In genomic region chr4:7104366-7105031, GRCh38 we compare ENCODE assay signal across 16 cellular contexts. TPM values are rescaled to one million over a fixed set of nuclear protein-coding genes. Genes with fewer than 3 reads are reported as not detected.
DNase-seq lines count a peak whose midpoint lies in the region; ATAC-seq, FAIRE-seq and TF ChIP-seq lines count a peak whose summit lies in the region.
"Had no signal": no experiment of that assay in that cellular context is flagged by ENCODE, and none has a peak within 500 bp of the region (broad histone marks: within the 10 kb centered on the region; RNA-seq: fewer than 3 reads in every experiment).

No MANE protein-coding gene starts in this region.

- H3K4me3 ChIP-seq in K562 (no peak overlapping the region), tibial artery (no peak overlapping the region), left lung (no peak overlapping the region), colonic mucosa (no peak overlapping the region), WERI-Rb-1 (ENCODE audit: low read depth, low read length) (no peak overlapping the region)

- H2AFZ ChIP-seq in K562 (ENCODE audit: low read depth, low read length), result no peak overlapping the region

- POLR2A ChIA-PET in activated CD8-positive, alpha-beta T cell treated with anti-CD3 and anti-CD28 coated beads, Interleukin-2, amount 10 ng/mL, durations not matched to agents 7 days and 5 days (lab: Charles Lee), result no interaction called here
- POLR2A ChIA-PET in activated CD8-positive, alpha-beta T cell treated with anti-CD3 and anti-CD28 coated beads for 36 hours (lab: Charles Lee), result interaction anchor here (1.1 to 1.4 kb wide), 2 partner anchors 35 to 37 kb away, joined by 3 to 4 read pairs; partner anchors contain the start of gene GRPEL1
- POLR2A ChIA-PET in K562 (lab: Yijun Ruan, JAX), result interaction anchor here (0.5 to 1.4 kb wide), 6 partner anchors 8 to 588 kb away, joined by 3 to 4 read pairs (median 3); no protein-coding TSS in a partner anchor

- peaks cover 3% of the 10 kb centered on the region for H3K9me1 ChIP-seq in K562 (ENCODE audit: control insufficient read depth, insufficient read depth, low read length)

- H3K9ac ChIP-seq in K562 (ENCODE audit: insufficient read depth in 1 of 2, low read depth in 2 of 2, low read length in 2 of 2) (no peak overlapping the region), colonic mucosa (ENCODE audit: low read depth in 2 of 2, low read length in 2 of 2) (peak overlapping the region in 1 of 2 donors; percentile 90)

- H3K27me3 Mint-ChIP-seq in activated CD8-positive, alpha-beta T cell treated with anti-CD3 and anti-CD28 coated beads, Interleukin-2, amount 10 ng/mL, durations not matched to agents 7 days and 5 days (ENCODE audit: low read depth), result peaks cover 7% of the 10 kb centered on the region
- no peaks in the 10 kb centered on the region for H3K27me3 Mint-ChIP-seq in activated CD8-positive, alpha-beta T cell treated with anti-CD3 and anti-CD28 coated beads for 36 hours

- H3K27me3 ChIP-seq in K562 (ENCODE audit: control insufficient read depth in 2 of 2, insufficient read depth in 2 of 2, low read length in 2 of 2), result peaks cover 18 to 49% of the 10 kb centered on the region in 2 experiments
- H3K27me3 ChIP-seq in tibial artery, result no peaks in the 10 kb centered on the region
- H3K27me3 ChIP-seq in left lung, result no peaks in the 10 kb centered on the region
- no peaks in the 10 kb centered on the region for H3K27me3 ChIP-seq in colonic mucosa
- H3K27me3 ChIP-seq in WERI-Rb-1 (ENCODE audit: insufficient read depth, low read depth, severe bottlenecking), result no peaks in the 10 kb centered on the region

- FAIRE-seq in K562 (lab: Jason Lieb, UNC), result no peak
- FAIRE-seq: D721Med had no signal

- H3K9me3 Mint-ChIP-seq in activated CD8-positive, alpha-beta T cell treated with anti-CD3 and anti-CD28 coated beads, Interleukin-2, amount 10 ng/mL, durations not matched to agents 7 days and 5 days (ENCODE audit: insufficient read depth), result no peaks in the 10 kb centered on the region
- H3K9me3 Mint-ChIP-seq in activated CD8-positive, alpha-beta T cell treated with anti-CD3 and anti-CD28 coated beads for 36 hours, result no peaks in the 10 kb centered on the region

- H3K4me1 ChIP-seq in K562 (replicated peaks in 1 of 2; ENCODE audit: control insufficient read depth in 2 of 2, insufficient read depth in 2 of 2, low read length in 2 of 2), result peaks cover 17 to 30% of the 10 kb centered on the region in 2 experiments
- peaks cover 0 to 33% (median 22%) of the 10 kb centered on the region in 4 donors for H3K4me1 ChIP-seq in tibial artery
- peaks cover 3 to 20% of the 10 kb centered on the region in 2 donors for H3K4me1 ChIP-seq in left lung
- H3K4me1 ChIP-seq in colonic mucosa, result peaks cover 3% of the 10 kb centered on the region

- no peaks in the 10 kb centered on the region for H3K36me3 ChIP-seq in K562 (ENCODE audit: control insufficient read depth, insufficient read depth, low read length)
- H3K36me3 ChIP-seq in tibial artery, result no peaks in the 10 kb centered on the region
- H3K36me3 ChIP-seq in left lung, result no peaks in the 10 kb centered on the region
- no peaks in the 10 kb centered on the region for H3K36me3 ChIP-seq in colonic mucosa
- H3K36me3 ChIP-seq in WERI-Rb-1, result no peaks in the 10 kb centered on the region
- H3K36me3 ChIP-seq: SJCRH30 had no signal

- no peak for DNase-seq in activated CD8-positive, alpha-beta T cell treated with anti-CD3 and anti-CD28 coated beads, Interleukin-2, amount 10 ng/mL, durations not matched to agents 7 days and 5 days
- DNase-seq in activated CD8-positive, alpha-beta T cell treated with anti-CD3 and anti-CD28 coated beads for 36 hours, result no peak
- no peak for DNase-seq in K562 (ENCODE audit: extremely low read depth in 1 of 4, low spot score in 3 of 4)
- peak; percentile 74 for DNase-seq in mesenteric fat pad (ENCODE audit: low spot score)
- peak in 1 of 2 donors; percentile 56 for DNase-seq in tibial artery
- no peak for DNase-seq in left lung
- no peak for DNase-seq in colonic mucosa
- DNase-seq in WERI-Rb-1, result no peak
- DNase-seq: activated naive CD4-positive, alpha-beta T cell treated with anti-CD3 and anti-CD28 coated beads, Interleukin-2, amount 50 U/mL, for 16 hours; GOT3; hippocampal formation; NCI-H1048; NCI-H2171 treated with DMSO at 0.1 percent for 48 hours; stimulated activated CD4-positive, alpha-beta T cell treated with anti-CD3 and anti-CD28 coated beads, Interleukin-2, amount 100 ng/mL, for 48 hours had no signal

- no TSS peak for BruUV-seq in K562 (replicated peaks; lab: Mats Ljungman, UMichigan)

- in situ Hi-C loops in K562 (cut with MboI), result no loop called here

- no peak for ATAC-seq in activated CD8-positive, alpha-beta T cell treated with anti-CD3 and anti-CD28 coated beads, Interleukin-2, amount 10 ng/mL, durations not matched to agents 7 days and 5 days
- ATAC-seq in activated CD8-positive, alpha-beta T cell treated with anti-CD3 and anti-CD28 coated beads for 36 hours, result no peak
- no peak for ATAC-seq in K562
- no peak for ATAC-seq in left lung

- CTCF ChIA-PET in activated CD8-positive, alpha-beta T cell treated with anti-CD3 and anti-CD28 coated beads, Interleukin-2, amount 10 ng/mL, durations not matched to agents 7 days and 5 days (lab: Charles Lee), result interaction anchor here (0.8 to 1.0 kb wide), 2 partner anchors 33 to 88 kb away, joined by 3 read pairs; partner anchors contain the start of gene SORCS2
- CTCF ChIA-PET in activated CD8-positive, alpha-beta T cell treated with anti-CD3 and anti-CD28 coated beads for 36 hours (lab: Charles Lee), result interaction anchor here (1.2 to 2.7 kb wide), 3 partner anchors 34 to 90 kb away, joined by 3 to 9 read pairs (median 5); partner anchors contain the start of gene GRPEL1
- CTCF ChIA-PET in K562 (lab: Yijun Ruan, JAX; ENCODE audit: low intra/inter-chr PET ratio), result no interaction called here

- intact Hi-C loops in activated CD8-positive, alpha-beta T cell treated with anti-CD3 and anti-CD28 coated beads for 36 hours (cut with micrococcal nuclease), result no loop called here
- intact Hi-C loops in K562 (cut with micrococcal nuclease), result no loop called here
- intact Hi-C loops in tibial artery (cut with DNase I; ENCODE audit: low total_unique reads), result no loop called here
- intact Hi-C loops in left lung (cut with DNase I), result no loop called here
- intact Hi-C loops in colonic mucosa (cut with DNase I), result no loop called here

- peak overlapping the region; percentile 31 for H3K4me3 Mint-ChIP-seq in activated CD8-positive, alpha-beta T cell treated with anti-CD3 and anti-CD28 coated beads, Interleukin-2, amount 10 ng/mL, durations not matched to agents 7 days and 5 days
- H3K4me3 Mint-ChIP-seq in activated CD8-positive, alpha-beta T cell treated with anti-CD3 and anti-CD28 coated beads for 36 hours, result no peak overlapping the region

- TF ChIP-seq RAD21 in K562 (CRISPR knock-in tag; conservative IDR thresholded peaks at IDR 0.05 in 1 of 2, IDR thresholded peaks at IDR 0.05 in 1 of 2), result no peak

- no peak overlapping the region for H3K27ac Mint-ChIP-seq in activated CD8-positive, alpha-beta T cell treated with anti-CD3 and anti-CD28 coated beads, Interleukin-2, amount 10 ng/mL, durations not matched to agents 7 days and 5 days
- H3K27ac Mint-ChIP-seq in activated CD8-positive, alpha-beta T cell treated with anti-CD3 and anti-CD28 coated beads for 36 hours, result no peak overlapping the region

- no peak for TF ChIP-seq EP300 in K562 (IDR thresholded peaks at IDR 0.05; ENCODE audit: low read length)

- H3K4me2 ChIP-seq in K562 (ENCODE audit: insufficient read depth, low read length), result no peak overlapping the region

- no peak for TF ChIP-seq CTCF in activated CD8-positive, alpha-beta T cell treated with anti-CD3 and anti-CD28 coated beads for 36 hours (IDR thresholded peaks at IDR 0.05)
- no peak for TF ChIP-seq CTCF in K562 (IDR thresholded peaks at IDR 0.05 in 2 of 3, conservative IDR thresholded peaks at IDR 0.05 in 1 of 3; ENCODE audit: insufficient read depth in 2 of 3, low read depth in 1 of 3, low read length in 3 of 3)
- no peak for TF ChIP-seq CTCF in tibial artery (IDR thresholded peaks at IDR 0.05)
- TF ChIP-seq CTCF in left lung (IDR thresholded peaks at IDR 0.05), result no peak
- TF ChIP-seq CTCF in colonic mucosa (IDR thresholded peaks at IDR 0.05), result no peak
- TF ChIP-seq CTCF in WERI-Rb-1 (IDR thresholded peaks at IDR 0.05; ENCODE audit: low read depth, low read length), result no peak

- H3K79me2 ChIP-seq in K562 (ENCODE audit: control insufficient read depth, insufficient read depth, low read length), result no peaks in the 10 kb centered on the region

- no peaks in the 10 kb centered on the region for H3K9me3 ChIP-seq in K562 (replicated peaks; ENCODE audit: control insufficient read depth, insufficient read depth, low read depth, low read length)
- H3K9me3 ChIP-seq in tibial artery, result no peaks in the 10 kb centered on the region
- no peaks in the 10 kb centered on the region for H3K9me3 ChIP-seq in left lung
- H3K9me3 ChIP-seq in colonic mucosa, result no peaks in the 10 kb centered on the region
- no peaks in the 10 kb centered on the region for H3K9me3 ChIP-seq in WERI-Rb-1 (ENCODE audit: severe bottlenecking)
- H3K9me3 ChIP-seq: SJCRH30 had no signal

- no peak overlapping the region for H3K27ac ChIP-seq in K562 (ENCODE audit: extremely low read depth, low read depth, low read length)
- H3K27ac ChIP-seq in tibial artery, result peak overlapping the region; percentile 88 to 92
- H3K27ac ChIP-seq in left lung, result no peak overlapping the region
- H3K27ac ChIP-seq in colonic mucosa, result no peak overlapping the region
- no peak overlapping the region for H3K27ac ChIP-seq in WERI-Rb-1
- H3K27ac ChIP-seq: SJCRH30 had no signal

- peaks cover 6% of the 10 kb centered on the region for H4K20me1 ChIP-seq in K562 (replicated peaks; ENCODE audit: control insufficient read depth, insufficient read depth, low read length)

- H3K4me1 Mint-ChIP-seq in activated CD8-positive, alpha-beta T cell treated with anti-CD3 and anti-CD28 coated beads, Interleukin-2, amount 10 ng/mL, durations not matched to agents 7 days and 5 days (ENCODE audit: low read depth), result peaks cover 18% of the 10 kb centered on the region
- peaks cover 10% of the 10 kb centered on the region for H3K4me1 Mint-ChIP-seq in activated CD8-positive, alpha-beta T cell treated with anti-CD3 and anti-CD28 coated beads for 36 hours (ENCODE audit: low read depth)

- 19% methylated on average over 7 of the region's 7 CpGs for WGBS in K562 (ENCODE audit: insufficient coverage, low coverage, missing lambda C conversion rate)

- no peak for TF ChIP-seq POLR2A in K562 (conservative IDR thresholded peaks at IDR 0.05)

- H3K36me3 Mint-ChIP-seq in activated CD8-positive, alpha-beta T cell treated with anti-CD3 and anti-CD28 coated beads, Interleukin-2, amount 10 ng/mL, durations not matched to agents 7 days and 5 days (ENCODE audit: low read depth), result no peaks in the 10 kb centered on the region
- H3K36me3 Mint-ChIP-seq in activated CD8-positive, alpha-beta T cell treated with anti-CD3 and anti-CD28 coated beads for 36 hours (ENCODE audit: low read depth), result no peaks in the 10 kb centered on the region

RNA-seq across cellular contexts. Expression of gene GRPEL1, which starts 36.6 kb away (rescaled TPM):
- total RNA-seq in activated CD8-positive, alpha-beta T cell treated with anti-CD3 and anti-CD28 coated beads, Interleukin-2, amount 10 ng/mL, durations not matched to agents 7 days and 5 days, result 10 to 100 TPM; 43.1 to 49.4 TPM
- 10 to 100 TPM; 82.4 to 84.5 TPM for total RNA-seq in activated CD8-positive, alpha-beta T cell treated with anti-CD3 and anti-CD28 coated beads for 36 hours
- total RNA-seq in K562 (2011; cell fraction: chromatin; rRNA removed; ENCODE audit: low replicate concordance), result 36.2 and 43.9 TPM in 2 replicates
- 32.4 and 37.0 TPM in 2 replicates for total RNA-seq in K562 (2011; cell fraction: nucleolus; rRNA removed)
- 41.4 and 49.8 TPM in 2 replicates for total RNA-seq in K562 (2011; cell fraction: nucleoplasm; rRNA removed)
- total RNA-seq in K562 (2014; rRNA removed) (72.5 and 99.5 TPM in 2 replicates), K562 (2014; rRNA removed; fragmentation: Illumina TruSeq; extraction: Trizol) (86.6 and 90.2 TPM in 2 replicates), K562 (2015; rRNA removed; fragmentation: Illumina TruSeq; extraction: Trizol) (77.4 and 84.4 TPM in 2 replicates), K562 (2021) (59.7 and 63.7 TPM in 2 replicates), mesenteric fat pad (42.8 TPM), left lung (10 to 100 TPM; 20.1 to 33.9 TPM), colonic mucosa (10 to 100 TPM; 45.9 to 50.9 TPM)
- polyA plus RNA-seq in K562 (2011; rRNA removed) (34.9 and 43.4 TPM in 2 replicates), K562 (2014; fragmentation: Illumina TruSeq; extraction: Trizol) (87.3 and 88.7 TPM in 2 replicates), K562 (2014; fragmentation: Nextera tagmentation; extraction: Ambion mirVana) (100 to 1,000 TPM; 125 to 192 TPM), K562 (2014; rRNA removed) (64.3 and 65.9 TPM in 2 replicates)
- polyA plus RNA-seq in K562 (2011; cell fraction: cytosol; rRNA removed), result 16.6 and 26.2 TPM in 2 replicates
- 16.0 and 19.8 TPM in 2 replicates for polyA plus RNA-seq in K562 (2011; cell fraction: nucleus; rRNA removed)
- polyA plus RNA-seq in K562 (2012), result 23.4 and 48.5 TPM in 2 replicates
- polyA minus RNA-seq in K562 (2011; rRNA and poly(A)+ RNA removed), result 59.1 and 61.5 TPM in 2 replicates
- 21.3 and 24.2 TPM in 2 replicates for polyA minus RNA-seq in K562 (2011; cell fraction: cytosol; rRNA and poly(A)+ RNA removed)
- 18.3 and 25.0 TPM in 2 replicates for polyA minus RNA-seq in K562 (2011; cell fraction: nucleus; rRNA and poly(A)+ RNA removed)

Comparison
In these comparisons a context has a peak if more than half of its experiments do, and no peak if none do; other contexts are left out.
1. H3K27ac ChIP-seq: peak in tibial artery (2 of 2); none in K562 (single experiment), left lung (0 of 2), colonic mucosa (single experiment) and WERI-Rb-1 (single experiment).